ENCODE assay signal across 1 cellular context in genomic region chr3:133733226-133733625, GRCh38.
TF ChIP-seq lines count a peak whose summit lies in the region.

No MANE protein-coding gene starts in this region.

TF ChIP-seq in HepG2, 621 proteins besides CTCF, POLR2A, EP300 and RAD21 (continued from another document and continues in another):
- TF ChIP-seq AHDC1 (CRISPR knock-in tag; IDR thresholded peaks at IDR 0.05; ENCODE audit: borderline replicate concordance) (peak; percentile 94), PCBP2 (optimal IDR thresholded peaks at IDR 0.05; ENCODE audit: low read depth, low read length, poor library complexity, severe bottlenecking) (no peak), ESRRA (CRISPR knock-in tag; IDR thresholded peaks at IDR 0.05; ENCODE audit: low read depth) (peak; percentile 77), SP4 (CRISPR knock-in tag; IDR thresholded peaks at IDR 0.05) (peak; percentile 57), ETV6 (CRISPR knock-in tag; conservative IDR thresholded peaks at IDR 0.05) (no peak), ZSCAN25 (CRISPR knock-in tag; IDR thresholded peaks at IDR 0.05) (no peak), ZIK1 (CRISPR knock-in tag; IDR thresholded peaks at IDR 0.05; ENCODE audit: borderline replicate concordance, low read depth) (no peak), NFKB2 (CRISPR knock-in tag; IDR thresholded peaks at IDR 0.05; ENCODE audit: borderline replicate concordance) (no peak), EHMT2 (IDR thresholded peaks at IDR 0.05; ENCODE audit: borderline replicate concordance, low read depth, low read length) (no peak), FOXA1 (IDR thresholded peaks at IDR 0.05) (no peak), FOXA1 (CRISPR knock-in tag; IDR thresholded peaks at IDR 0.05) (peak; percentile 79), ZNF260 (CRISPR knock-in tag; IDR thresholded peaks at IDR 0.05; ENCODE audit: borderline replicate concordance, low read depth) (no peak), RARA (CRISPR knock-in tag; IDR thresholded peaks at IDR 0.05) (peak; percentile 97), SRF (IDR thresholded peaks at IDR 0.05; ENCODE audit: low read depth, low read length) (no peak), ZNF10 (CRISPR knock-in tag; IDR thresholded peaks at IDR 0.05; ENCODE audit: borderline replicate concordance, low read depth) (no peak), RBM22 (optimal IDR thresholded peaks at IDR 0.05; ENCODE audit: low read length) (no peak), ZNF224 (CRISPR knock-in tag; IDR thresholded peaks at IDR 0.05) (no peak), MZF1 (CRISPR knock-in tag; IDR thresholded peaks at IDR 0.05; ENCODE audit: borderline replicate concordance) (no peak), KAT8 (CRISPR knock-in tag; IDR thresholded peaks at IDR 0.05) (peak; percentile 70), MIER3 (CRISPR knock-in tag; IDR thresholded peaks at IDR 0.05; ENCODE audit: borderline replicate concordance) (peak; percentile 91), ZNF460 (CRISPR knock-in tag; IDR thresholded peaks at IDR 0.05; ENCODE audit: borderline replicate concordance) (no peak; the same call in 1 of the 2 replicates), ZNF800 (CRISPR knock-in tag; IDR thresholded peaks at IDR 0.05) (no peak), RBM39 (IDR thresholded peaks at IDR 0.05; ENCODE audit: low read depth, low read length, poor library complexity, severe bottlenecking) (no peak), TFDP2 (CRISPR knock-in tag; IDR thresholded peaks at IDR 0.05) (no peak), ZNF414 (CRISPR knock-in tag; IDR thresholded peaks at IDR 0.05) (no peak), TBL1XR1 (IDR thresholded peaks at IDR 0.05; ENCODE audit: borderline replicate concordance, low read length, partially characterized antibody) (peak; percentile 79), PHF21A (CRISPR knock-in tag; IDR thresholded peaks at IDR 0.05) (peak; percentile 55; the same call in 1 of the 2 replicates), ZBTB21 (CRISPR knock-in tag; IDR thresholded peaks at IDR 0.05) (no peak; the same call in 1 of the 2 replicates), HOXA5 (CRISPR knock-in tag; IDR thresholded peaks at IDR 0.05) (no peak), RERE (CRISPR knock-in tag; IDR thresholded peaks at IDR 0.05; ENCODE audit: low read depth) (0 out of 2 replicates have a peak, but pooled peaks have one; percentile 66), PAWR (CRISPR knock-in tag; IDR thresholded peaks at IDR 0.05; ENCODE audit: borderline replicate concordance) (no peak), ZNF557 (CRISPR knock-in tag; IDR thresholded peaks at IDR 0.05) (no peak), POGK (CRISPR knock-in tag; conservative IDR thresholded peaks at IDR 0.05) (peak; percentile 58; the same call in 1 of the 2 replicates), DBP (CRISPR knock-in tag; IDR thresholded peaks at IDR 0.05; ENCODE audit: not compliant biosample characterization) (no peak), ZMYM3 (CRISPR knock-in tag; IDR thresholded peaks at IDR 0.05) (peak; percentile 71; the same call in 1 of the 2 replicates), ZNF136 (CRISPR knock-in tag; IDR thresholded peaks at IDR 0.05; ENCODE audit: low read depth) (peak; percentile 68; the same call in 1 of the 2 replicates), ZNF788 (CRISPR knock-in tag; IDR thresholded peaks at IDR 0.05; ENCODE audit: borderline replicate concordance) (no peak; the same call in 1 of the 2 replicates), PTBP1 (IDR thresholded peaks at IDR 0.05; ENCODE audit: low read depth, low read length, poor library complexity, severe bottlenecking) (no peak)
- TF ChIP-seq, protein P1, sequence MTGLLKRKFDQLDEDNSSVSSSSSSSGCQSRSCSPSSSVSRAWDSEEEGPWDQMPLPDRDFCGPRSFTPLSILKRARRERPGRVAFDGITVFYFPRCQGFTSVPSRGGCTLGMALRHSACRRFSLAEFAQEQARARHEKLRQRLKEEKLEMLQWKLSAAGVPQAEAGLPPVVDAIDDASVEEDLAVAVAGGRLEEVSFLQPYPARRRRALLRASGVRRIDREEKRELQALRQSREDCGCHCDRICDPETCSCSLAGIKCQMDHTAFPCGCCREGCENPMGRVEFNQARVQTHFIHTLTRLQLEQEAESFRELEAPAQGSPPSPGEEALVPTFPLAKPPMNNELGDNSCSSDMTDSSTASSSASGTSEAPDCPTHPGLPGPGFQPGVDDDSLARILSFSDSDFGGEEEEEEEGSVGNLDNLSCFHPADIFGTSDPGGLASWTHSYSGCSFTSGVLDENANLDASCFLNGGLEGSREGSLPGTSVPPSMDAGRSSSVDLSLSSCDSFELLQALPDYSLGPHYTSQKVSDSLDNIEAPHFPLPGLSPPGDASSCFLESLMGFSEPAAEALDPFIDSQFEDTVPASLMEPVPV (CRISPR knock-in tag; IDR thresholded peaks at IDR 0.05) = peak; percentile 45; the same call in 1 of the 2 replicates
- TF ChIP-seq, protein P2, sequence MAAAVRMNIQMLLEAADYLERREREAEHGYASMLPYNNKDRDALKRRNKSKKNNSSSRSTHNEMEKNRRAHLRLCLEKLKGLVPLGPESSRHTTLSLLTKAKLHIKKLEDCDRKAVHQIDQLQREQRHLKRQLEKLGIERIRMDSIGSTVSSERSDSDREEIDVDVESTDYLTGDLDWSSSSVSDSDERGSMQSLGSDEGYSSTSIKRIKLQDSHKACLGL (CRISPR knock-in tag; IDR thresholded peaks at IDR 0.05) = no peak
- TF ChIP-seq, protein P3, sequence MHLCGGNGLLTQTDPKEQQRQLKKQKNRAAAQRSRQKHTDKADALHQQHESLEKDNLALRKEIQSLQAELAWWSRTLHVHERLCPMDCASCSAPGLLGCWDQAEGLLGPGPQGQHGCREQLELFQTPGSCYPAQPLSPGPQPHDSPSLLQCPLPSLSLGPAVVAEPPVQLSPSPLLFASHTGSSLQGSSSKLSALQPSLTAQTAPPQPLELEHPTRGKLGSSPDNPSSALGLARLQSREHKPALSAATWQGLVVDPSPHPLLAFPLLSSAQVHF (CRISPR knock-in tag; IDR thresholded peaks at IDR 0.05) = no peak
